Comparison of ENCODE assay signal across 9 cellular contexts in genomic region chr16:11386791-11387546, GRCh38. TPM values are rescaled to one million over a fixed set of nuclear protein-coding genes. Genes with fewer than 3 reads are reported as not detected.
DNase-seq lines count a peak whose midpoint lies in the region; ATAC-seq, FAIRE-seq and TF ChIP-seq lines count a peak whose summit lies in the region.
"Had no signal": no experiment of that assay in that cellular context is flagged by ENCODE, and none has a peak within 500 bp of the region (broad histone marks: within the 10 kb centered on the region; RNA-seq: fewer than 3 reads in every experiment).

No MANE protein-coding gene starts in this region.

- peak overlapping the region; percentile 36 for H3K4me2 ChIP-seq in astrocyte (ENCODE audit: low read length)

- H3K27me3 Mint-ChIP-seq in astrocyte (ENCODE audit: low read depth, unreplicated experiment): peaks cover 43% of the 10 kb centered on the region

- H3K79me2 ChIP-seq in astrocyte (ENCODE audit: insufficient read depth, low read length): no peaks in the 10 kb centered on the region

- H4K20me1 ChIP-seq in astrocyte (ENCODE audit: insufficient read depth, low read length): no peaks in the 10 kb centered on the region

- H3K4me3 ChIP-seq in astrocyte (ENCODE audit: insufficient read depth, low read depth, low read length) (no peak overlapping the region), kidney epithelial cell (ENCODE audit: low read depth, low read length) (no peak overlapping the region)

- H3K4me3 Mint-ChIP-seq in astrocyte (ENCODE audit: unreplicated experiment): no peak overlapping the region

- no peak overlapping the region for H3K27ac Mint-ChIP-seq in astrocyte (ENCODE audit: unreplicated experiment)

- H3K9me3 ChIP-seq in astrocyte (ENCODE audit: insufficient read depth, low read depth, low read length): no peaks in the 10 kb centered on the region

- FAIRE-seq in astrocyte (lab: Jason Lieb, UNC): no peak

- no peaks in the 10 kb centered on the region for H3K36me3 Mint-ChIP-seq in astrocyte (ENCODE audit: low read depth, unreplicated experiment)

- peak; percentile 69 for DNase-seq in 8988T
- DNase-seq in GM20000 (ENCODE audit: low spot score): peak; percentile 44
- DNase-seq in astrocyte (ENCODE audit: low read depth): no peak
- DNase-seq in kidney epithelial cell (ENCODE audit: low read depth): no peak
- no peak for DNase-seq in NOMO-1 treated with DMSO at 0.1 percent for 48 hours (lab: John Stamatoyannopoulos, UW; ENCODE audit: unreplicated experiment)
- no peak for DNase-seq in activated CD8-positive, alpha-beta memory T cell treated with anti-CD3 and anti-CD28 coated beads, Interleukin-2, amount 50 U/mL, for 4 hours
- DNase-seq: activated effector memory CD4-positive, alpha-beta T cell treated with anti-CD3 and anti-CD28 coated beads, Interleukin-2, amount 50 U/mL, for 16 hours had no signal

- TF ChIP-seq CTCF in GM20000 (IDR thresholded peaks at IDR 0.05; ENCODE audit: extremely low read depth, missing control alignments) (peak; percentile 34), astrocyte (IDR thresholded peaks at IDR 0.05; ENCODE audit: insufficient read depth, low read depth, low read length) (peak; percentile 41), kidney epithelial cell (IDR thresholded peaks at IDR 0.05; ENCODE audit: insufficient read depth, low read length, poor library complexity, severe bottlenecking) (peak; percentile 68)

- H3K9ac ChIP-seq in astrocyte (ENCODE audit: low read length): no peak overlapping the region

- H3K27ac ChIP-seq in astrocyte (ENCODE audit: low read depth, low read length): no peak overlapping the region

- H3K36me3 ChIP-seq in astrocyte (ENCODE audit: insufficient read depth, low read length) (no peaks in the 10 kb centered on the region), kidney epithelial cell (ENCODE audit: control insufficient read depth, insufficient read depth, low read length) (peaks cover 1% of the 10 kb centered on the region)

- no peaks in the 10 kb centered on the region for H3K4me1 ChIP-seq in astrocyte (ENCODE audit: insufficient read depth, low read length)

- peaks cover 3% of the 10 kb centered on the region for H3K27me3 ChIP-seq in astrocyte (ENCODE audit: insufficient read depth, low read length)
- peaks cover 4% of the 10 kb centered on the region for H3K27me3 ChIP-seq in kidney epithelial cell (ENCODE audit: control insufficient read depth, insufficient read depth, low read length)

- peaks cover 4% of the 10 kb centered on the region for H3K9me3 Mint-ChIP-seq in astrocyte (ENCODE audit: unreplicated experiment)

- H2AFZ ChIP-seq in astrocyte (ENCODE audit: low read depth, low read length): no peak overlapping the region

- no peak for ATAC-seq in HG02981 (IDR thresholded peaks at IDR 0.05; ENCODE audit: unreplicated experiment)
- no peak for ATAC-seq in HG02759 (IDR thresholded peaks at IDR 0.05; ENCODE audit: unreplicated experiment)

- H3K4me1 Mint-ChIP-seq in astrocyte (ENCODE audit: low read depth, unreplicated experiment): no peaks in the 10 kb centered on the region

RNA-seq across cellular contexts. Expression of gene RMI2, which starts 41.7 kb away (rescaled TPM):
- 6.9 and 7.8 TPM in 2 replicates for total RNA-seq in astrocyte
- total RNA-seq in kidney epithelial cell: 5.6 and 6.0 TPM in 2 replicates

Comparison
In these comparisons a context has a peak if more than half of its experiments do, and no peak if none do; other contexts are left out.
1. DNase-seq: peak in 8988T (single experiment) and GM20000 (single experiment); none in astrocyte (single experiment), kidney epithelial cell (single experiment), NOMO-1 treated with DMSO at 0.1 percent for 48 hours (single experiment) and activated CD8-positive, alpha-beta memory T cell treated with anti-CD3 and anti-CD28 coated beads, Interleukin-2, amount 50 U/mL, for 4 hours (single experiment).
2. Peak in every context shown above with its lines, with median percentiles within 50 percentile points of each other: CTCF ChIP-seq.